In genomic region chr11:63802637-63803414, GRCh38 we compare ENCODE assay signal across 12 cellular contexts. TPM values are rescaled to one million over a fixed set of nuclear protein-coding genes. Genes with fewer than 3 reads are reported as not detected.
A peak's percentile ranks its signal among the peaks of the same experiment; 100 is the strongest.
DNase-seq lines count a peak whose midpoint lies in the region; ATAC-seq and TF ChIP-seq lines count a peak whose summit lies in the region.
"Had no signal": no experiment of that assay in that cellular context is flagged by ENCODE, and none has a peak within 500 bp of the region (broad histone marks: within the 10 kb centered on the region; RNA-seq: fewer than 3 reads in every experiment).

No MANE protein-coding gene starts in this region.

- peaks cover 4% of the 10 kb centered on the region for H3K4me1 ChIP-seq in A673 (ENCODE audit: insufficient read depth, low read length, poor library complexity, severe bottlenecking)
- H3K4me1 ChIP-seq: pancreas had no signal

- H3K36me3 ChIP-seq in A673 (ENCODE audit: insufficient read depth, low read length, poor library complexity, severe bottlenecking) (no peaks in the 10 kb centered on the region), H7 (replicated peaks; ENCODE audit: control insufficient read depth, insufficient read depth, low read length) (no peaks in the 10 kb centered on the region)
- H3K36me3 ChIP-seq: pancreas had no signal

- peak; percentile 67 for DNase-seq in A673 (ENCODE audit: low spot score)
- DNase-seq in HFFc6 = peak; percentile 55
- peak; percentile 53 for DNase-seq in RKO (ENCODE audit: low spot score)
- peak; percentile 84 for DNase-seq in fibroblast of villous mesenchyme (ENCODE audit: low read depth)
- DNase-seq in H7 = no peak
- no peak for DNase-seq in activated CD4-positive, CD25-positive, alpha-beta regulatory T cell (lab: John Stamatoyannopoulos, UW)
- DNase-seq in osteocyte (ENCODE audit: extremely low spot score, unreplicated experiment) = no peak
- DNase-seq: activated T-cell treated with anti-CD3 and anti-CD28 coated beads, Interleukin-2, amount 50 U/mL, for 1 hour; SHP77 had no signal

- no peaks in the 10 kb centered on the region for H3K27me3 Mint-ChIP-seq in HFFc6 (ENCODE audit: insufficient read depth)
- no peaks in the 10 kb centered on the region for H3K27me3 Mint-ChIP-seq in osteocyte (ENCODE audit: unreplicated experiment)

- no peaks in the 10 kb centered on the region for H3K9me3 ChIP-seq in A673 (ENCODE audit: low read depth, low read length, poor library complexity, severe bottlenecking)
- H3K9me3 ChIP-seq: pancreas had no signal

- BruUV-seq in A673 (replicated peaks; lab: Mats Ljungman, UMichigan) = no TSS peak

- H3K9me3 Mint-ChIP-seq in HFFc6 (no peaks in the 10 kb centered on the region), osteocyte (ENCODE audit: unreplicated experiment) (no peaks in the 10 kb centered on the region)

- H3K36me3 Mint-ChIP-seq in HFFc6 (ENCODE audit: low read depth) = no peaks in the 10 kb centered on the region
- H3K36me3 Mint-ChIP-seq in osteocyte (ENCODE audit: unreplicated experiment) = no peaks in the 10 kb centered on the region

- H3K4me1 Mint-ChIP-seq in HFFc6 (ENCODE audit: low read depth) (peaks cover 11% of the 10 kb centered on the region), osteocyte (ENCODE audit: unreplicated experiment) (peaks cover 4% of the 10 kb centered on the region)

- H3K27me3 ChIP-seq in A673 (replicated peaks; ENCODE audit: insufficient read depth, low read depth, low read length, poor library complexity) (no peaks in the 10 kb centered on the region), H7 (ENCODE audit: control insufficient read depth, insufficient read depth, low read length) (no peaks in the 10 kb centered on the region)
- H3K27me3 ChIP-seq: pancreas had no signal

- H3K4me3 ChIP-seq in A673 (ENCODE audit: low read depth, low read length, poor library complexity, severe bottlenecking) = no peak overlapping the region
- no peak overlapping the region for H3K4me3 ChIP-seq in fibroblast of villous mesenchyme (ENCODE audit: low read depth, low read length)
- no peak overlapping the region for H3K4me3 ChIP-seq in H7 (ENCODE audit: insufficient read depth, low read depth, low read length)
- H3K4me3 ChIP-seq: pancreas had no signal

- CTCF ChIA-PET in A673 (lab: Charles Lee) = interaction anchor here (0.6 kb wide), 1 partner anchor 373 kb away, joined by 3 read pairs; no protein-coding TSS in a partner anchor

- H3K27ac Mint-ChIP-seq in HFFc6 (peak overlapping the region; percentile 71), osteocyte (ENCODE audit: unreplicated experiment) (no peak overlapping the region)

- ATAC-seq in HG02852 (IDR thresholded peaks at IDR 0.05; ENCODE audit: unreplicated experiment) = no peak
- ATAC-seq: pancreas had no signal

- POLR2A ChIA-PET in A673 (lab: Charles Lee; ENCODE audit: low non-redundant PET) = no interaction called here

- intact Hi-C loops in A673 (cut with micrococcal nuclease; ENCODE audit: unreplicated experiment) = no loop called here

- TF ChIP-seq CTCF in A673 (conservative IDR thresholded peaks at IDR 0.05; ENCODE audit: low read depth, low read length) = no peak
- no peak for TF ChIP-seq CTCF in HFFc6 (IDR thresholded peaks at IDR 0.05)
- TF ChIP-seq CTCF in fibroblast of villous mesenchyme (IDR thresholded peaks at IDR 0.05; ENCODE audit: insufficient read depth, low read depth, low read length) = no peak
- no peak for TF ChIP-seq CTCF in osteocyte (IDR thresholded peaks at IDR 0.05)

- H3K4me3 Mint-ChIP-seq in HFFc6 = peak overlapping the region; percentile 26; the same call in 1 of the 2 replicates
- H3K4me3 Mint-ChIP-seq in osteocyte (ENCODE audit: unreplicated experiment) = no peak overlapping the region

- H3K27ac ChIP-seq in A673 (ENCODE audit: low read depth, low read length, poor library complexity, severe bottlenecking) = no peak overlapping the region
- H3K27ac ChIP-seq: HL-60, pancreas had no signal

RNA-seq across cellular contexts. Expression of gene SPINDOC, which starts 10.4 kb away (rescaled TPM):
- 91.1 and 94.5 TPM in 2 replicates for total RNA-seq in A673 (2021)
- total RNA-seq in HFFc6 (2021; fragmentation: NEBNext Ultra II Directional; extraction: Animal tissue kit (Norgen Biotek cat#: 25700)) = 10 to 100 TPM; 24.7 to 31.7 (median 29.5) TPM
- 24.2 and 25.4 TPM in 2 replicates for total RNA-seq in fibroblast of villous mesenchyme
- total RNA-seq in H7 (2014; rRNA removed; shearing (Covaris generic)) = 106 and 107 TPM in 2 replicates
- 32.1 and 33.5 TPM in 2 replicates for total RNA-seq in osteocyte

RNA-seq across cellular contexts. Expression of gene ZFTA, which starts 34.3 kb away (rescaled TPM):
- total RNA-seq in A673 (2021) (32.4 and 36.1 TPM in 2 replicates), fibroblast of villous mesenchyme (12.2 and 16.0 TPM in 2 replicates), osteocyte (32.1 and 34.3 TPM in 2 replicates)
- total RNA-seq in HFFc6 (2021; fragmentation: NEBNext Ultra II Directional; extraction: Animal tissue kit (Norgen Biotek cat#: 25700)) = 10 to 100 TPM; 18.4 to 21.0 (median 19.5) TPM
- 27.2 and 34.3 TPM in 2 replicates for total RNA-seq in H7 (2014; rRNA removed; shearing (Covaris generic))

RNA-seq across cellular contexts. Expression of gene MARK2, which starts 36.1 kb away (rescaled TPM):
- 54.9 and 61.7 TPM in 2 replicates for total RNA-seq in A673 (2021)
- 10 to 100 TPM; 26.4 to 29.9 (median 27.9) TPM for total RNA-seq in HFFc6 (2021; fragmentation: NEBNext Ultra II Directional; extraction: Animal tissue kit (Norgen Biotek cat#: 25700))
- total RNA-seq in fibroblast of villous mesenchyme = 14.5 and 16.4 TPM in 2 replicates
- total RNA-seq in H7 (2014; rRNA removed; shearing (Covaris generic)) = 26.5 and 30.2 TPM in 2 replicates
- 31.8 and 33.4 TPM in 2 replicates for total RNA-seq in osteocyte

Comparison
In these comparisons a context has a peak if more than half of its experiments do, and no peak if none do; other contexts are left out.
1. DNase-seq: peak in A673 (single experiment), HFFc6 (single experiment), RKO (single experiment) and fibroblast of villous mesenchyme (single experiment); none in H7 (single experiment), activated CD4-positive, CD25-positive, alpha-beta regulatory T cell (0 of 4) and osteocyte (single experiment).